In the genomic region with DNA sequence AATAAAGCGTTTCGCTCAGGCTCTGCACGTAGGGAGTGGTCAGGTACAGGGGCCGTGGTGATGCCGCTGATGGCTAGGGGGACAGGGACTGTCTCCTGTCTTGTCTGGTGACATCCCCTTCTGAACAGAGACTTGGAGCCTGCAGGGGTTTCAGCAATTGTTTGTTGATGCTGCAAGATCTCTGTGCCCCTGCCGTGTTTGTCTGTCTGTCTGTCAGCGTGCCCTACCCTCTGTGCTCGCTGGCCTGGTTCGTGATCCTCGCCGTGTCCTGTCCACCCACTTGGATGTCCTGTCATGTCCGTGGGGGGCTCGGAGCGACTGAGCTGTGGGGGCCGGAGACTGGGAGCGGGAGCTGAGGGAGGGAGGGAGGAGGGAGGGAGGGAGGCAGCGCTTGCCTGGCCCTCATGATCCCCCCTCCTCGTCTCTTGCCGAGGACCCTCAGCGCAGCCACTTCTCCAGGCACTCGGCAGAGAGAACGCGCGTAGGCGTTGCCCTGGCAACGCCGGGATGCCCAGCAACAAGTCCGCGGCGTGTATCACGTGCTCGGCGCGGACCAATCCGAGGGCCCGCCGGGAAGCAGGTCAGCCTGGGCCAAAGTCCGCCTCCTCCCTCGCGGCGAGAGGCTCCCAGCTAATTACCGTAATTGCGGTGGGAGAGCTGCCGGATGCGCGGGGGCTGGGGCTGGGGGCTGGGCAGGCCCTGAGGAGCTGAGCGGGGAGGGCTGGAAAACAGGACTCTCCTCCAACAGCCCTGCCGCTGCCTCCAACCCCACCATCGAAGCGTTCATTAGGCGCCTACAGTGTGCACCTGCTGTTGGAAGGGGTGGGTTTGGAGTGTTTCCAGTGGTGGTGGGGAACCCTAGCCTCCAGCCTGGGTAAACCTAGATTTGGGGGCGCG, we compare ENCODE assay signal across 8 cellular contexts. TPM values are rescaled to one million over a fixed set of nuclear protein-coding genes. Genes with fewer than 3 reads are reported as not detected.
DNase-seq lines count a peak whose midpoint lies in the region; ATAC-seq and TF ChIP-seq lines count a peak whose summit lies in the region.

No MANE protein-coding gene starts in this region.

- no peak overlapping the region for H3K9ac ChIP-seq in liver (ENCODE audit: low read depth in 1 of 2, low read length in 2 of 2)

- H3K9me3 ChIP-seq in ectodermal cell (ENCODE audit: control insufficient read depth, low read length) (no peaks in the 10 kb centered on the region), liver (ENCODE audit: control insufficient read depth in 4 of 4, low read length in 3 of 4) (no peaks in the 10 kb centered on the region)

- H3K36me3 ChIP-seq in ectodermal cell (ENCODE audit: control insufficient read depth, insufficient read depth, low read length) (no peaks in the 10 kb centered on the region), liver (ENCODE audit: control insufficient read depth in 4 of 4, insufficient read depth in 3 of 4, low read depth in 1 of 4, low read length in 3 of 4) (no peaks in the 10 kb centered on the region)

- H3K27me3 Mint-ChIP-seq in activated CD8-positive, alpha-beta T cell treated with anti-CD3 and anti-CD28 coated beads, Interleukin-2, amount 10 ng/mL, durations not matched to agents 7 days and 5 days (ENCODE audit: low read depth): peaks cover 18% of the 10 kb centered on the region

- no peaks in the 10 kb centered on the region for H3K9me3 Mint-ChIP-seq in activated CD8-positive, alpha-beta T cell treated with anti-CD3 and anti-CD28 coated beads, Interleukin-2, amount 10 ng/mL, durations not matched to agents 7 days and 5 days (ENCODE audit: insufficient read depth)

- H3K27me3 ChIP-seq in ectodermal cell (ENCODE audit: control insufficient read depth, insufficient read depth, low read length, poor library complexity, severe bottlenecking) (peaks cover 22% of the 10 kb centered on the region), liver (ENCODE audit: control insufficient read depth in 4 of 4, insufficient read depth in 4 of 4, low read length in 3 of 4) (no peaks in the 10 kb centered on the region)

- peak; percentile 63 for ATAC-seq in HG03439 (IDR thresholded peaks at IDR 0.05; ENCODE audit: unreplicated experiment)
- ATAC-seq in activated CD8-positive, alpha-beta T cell treated with anti-CD3 and anti-CD28 coated beads, Interleukin-2, amount 10 ng/mL, durations not matched to agents 7 days and 5 days: peak; percentile 89
- no peak for ATAC-seq in GM21360 (IDR thresholded peaks at IDR 0.05; ENCODE audit: unreplicated experiment)

- no peak for TF ChIP-seq CTCF in liver (IDR thresholded peaks at IDR 0.05; ENCODE audit: low read depth, low read length, missing input control)

- peaks cover 8% of the 10 kb centered on the region for H3K4me1 Mint-ChIP-seq in activated CD8-positive, alpha-beta T cell treated with anti-CD3 and anti-CD28 coated beads, Interleukin-2, amount 10 ng/mL, durations not matched to agents 7 days and 5 days (ENCODE audit: low read depth)

- CTCF ChIA-PET in activated CD8-positive, alpha-beta T cell treated with anti-CD3 and anti-CD28 coated beads, Interleukin-2, amount 10 ng/mL, durations not matched to agents 7 days and 5 days (lab: Charles Lee): no interaction called here

- H3K27ac ChIP-seq in ectodermal cell (ENCODE audit: insufficient read depth, low read depth, low read length, poor library complexity, severe bottlenecking) (no peak overlapping the region), liver (ENCODE audit: low read depth in 1 of 2, low read length in 2 of 2) (no peak overlapping the region)

- peak; percentile 96 for DNase-seq in DMS53 (lab: John Stamatoyannopoulos, UW)
- DNase-seq in NCI-H774 (lab: John Stamatoyannopoulos, UW): peak; percentile 93
- DNase-seq in activated CD8-positive, alpha-beta T cell treated with anti-CD3 and anti-CD28 coated beads, Interleukin-2, amount 10 ng/mL, durations not matched to agents 7 days and 5 days: peak; percentile 67
- peak; percentile 3 for DNase-seq in stimulated activated CD4-positive, alpha-beta T cell treated with anti-CD3 and anti-CD28 coated beads, Interleukin-2, amount 100 ng/mL, for 4 hours (ENCODE audit: low read depth)

- H3K36me3 Mint-ChIP-seq in activated CD8-positive, alpha-beta T cell treated with anti-CD3 and anti-CD28 coated beads, Interleukin-2, amount 10 ng/mL, durations not matched to agents 7 days and 5 days (ENCODE audit: low read depth): no peaks in the 10 kb centered on the region

- WGBS in ectodermal cell, 2 experiments: 5 to 6% methylated on average over 53 of the region's 53 CpGs
- WGBS in liver: 2% methylated on average over 53 of the region's 53 CpGs

- H3K4me1 ChIP-seq in ectodermal cell (ENCODE audit: control insufficient read depth, insufficient read depth, low read length): peaks cover 6% of the 10 kb centered on the region
- peaks cover 4 to 11% (median 6%) of the 10 kb centered on the region in 4 donors for H3K4me1 ChIP-seq in liver (ENCODE audit: control insufficient read depth in 4 of 4, insufficient read depth in 4 of 4, low read length in 3 of 4)

- TF ChIP-seq RAD21 in liver (IDR thresholded peaks at IDR 0.05): no peak

- H3K4me3 ChIP-seq in ectodermal cell (ENCODE audit: insufficient read depth, low read depth, low read length) (peak overlapping the region; percentile 40), liver (ENCODE audit: low read depth in 1 of 3, low read length in 3 of 3) (peak overlapping the region in 2 of 3 donors; percentile 40 to 50)

- no peak overlapping the region for H3K27ac Mint-ChIP-seq in activated CD8-positive, alpha-beta T cell treated with anti-CD3 and anti-CD28 coated beads, Interleukin-2, amount 10 ng/mL, durations not matched to agents 7 days and 5 days

- POLR2A ChIA-PET in activated CD8-positive, alpha-beta T cell treated with anti-CD3 and anti-CD28 coated beads, Interleukin-2, amount 10 ng/mL, durations not matched to agents 7 days and 5 days (lab: Charles Lee): no interaction called here

- H3K4me3 Mint-ChIP-seq in activated CD8-positive, alpha-beta T cell treated with anti-CD3 and anti-CD28 coated beads, Interleukin-2, amount 10 ng/mL, durations not matched to agents 7 days and 5 days: peak overlapping the region; percentile 64

TF ChIP-seq in liver, 16 proteins besides CTCF, POLR2A, EP300 and RAD21 (continues in another document):
- TF ChIP-seq HNF4A (conservative IDR thresholded peaks at IDR 0.05): peak; percentile 81 to 86
- TF ChIP-seq, protein P1, sequence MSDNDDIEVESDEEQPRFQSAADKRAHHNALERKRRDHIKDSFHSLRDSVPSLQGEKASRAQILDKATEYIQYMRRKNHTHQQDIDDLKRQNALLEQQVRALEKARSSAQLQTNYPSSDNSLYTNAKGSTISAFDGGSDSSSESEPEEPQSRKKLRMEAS (IDR thresholded peaks at IDR 0.05): no peak
- TF ChIP-seq TAF1 (conservative IDR thresholded peaks at IDR 0.05): no peak
- TF ChIP-seq, protein P2, sequence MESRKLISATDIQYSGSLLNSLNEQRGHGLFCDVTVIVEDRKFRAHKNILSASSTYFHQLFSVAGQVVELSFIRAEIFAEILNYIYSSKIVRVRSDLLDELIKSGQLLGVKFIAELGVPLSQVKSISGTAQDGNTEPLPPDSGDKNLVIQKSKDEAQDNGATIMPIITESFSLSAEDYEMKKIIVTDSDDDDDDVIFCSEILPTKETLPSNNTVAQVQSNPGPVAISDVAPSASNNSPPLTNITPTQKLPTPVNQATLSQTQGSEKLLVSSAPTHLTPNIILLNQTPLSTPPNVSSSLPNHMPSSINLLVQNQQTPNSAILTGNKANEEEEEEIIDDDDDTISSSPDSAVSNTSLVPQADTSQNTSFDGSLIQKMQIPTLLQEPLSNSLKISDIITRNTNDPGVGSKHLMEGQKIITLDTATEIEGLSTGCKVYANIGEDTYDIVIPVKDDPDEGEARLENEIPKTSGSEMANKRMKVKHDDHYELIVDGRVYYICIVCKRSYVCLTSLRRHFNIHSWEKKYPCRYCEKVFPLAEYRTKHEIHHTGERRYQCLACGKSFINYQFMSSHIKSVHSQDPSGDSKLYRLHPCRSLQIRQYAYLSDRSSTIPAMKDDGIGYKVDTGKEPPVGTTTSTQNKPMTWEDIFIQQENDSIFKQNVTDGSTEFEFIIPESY (IDR thresholded peaks at IDR 0.05): no peak
- no peak for TF ChIP-seq YY1 (IDR thresholded peaks at IDR 0.05)
- no peak for TF ChIP-seq JUND (IDR thresholded peaks at IDR 0.05)
- TF ChIP-seq NR2F2 (IDR thresholded peaks at IDR 0.05): no peak
- peak; percentile 81 for TF ChIP-seq HNF4G (IDR thresholded peaks at IDR 0.05)

RNA-seq across cellular contexts. Expression of a gene that starts 31.9 kb away (rescaled TPM):
- 10 to 100 TPM; 12.3 to 12.7 TPM for total RNA-seq in activated CD8-positive, alpha-beta T cell treated with anti-CD3 and anti-CD28 coated beads, Interleukin-2, amount 10 ng/mL, durations not matched to agents 7 days and 5 days
- 11.1 TPM for polyA plus RNA-seq in ectodermal cell (2013, experiment 1 of 4)
- 11.6 TPM for polyA plus RNA-seq in ectodermal cell (2013, experiment 2 of 4)
- 8.2 TPM for polyA plus RNA-seq in ectodermal cell (2013, experiment 3 of 4)
- polyA plus RNA-seq in ectodermal cell (2013, experiment 4 of 4): 8.7 TPM
- total RNA-seq in liver: 10 to 100 TPM in 1 of 2 donors, 1 to 10 TPM in 1; 10.0 to 15.1 TPM
- polyA plus RNA-seq in liver: 1 to 10 TPM in 1 of 2 donors, under 1 TPM in 1; 0.25 to 4.9 TPM

RNA-seq across cellular contexts. Expression of a gene that starts 36.0 kb away (rescaled TPM):
- total RNA-seq in activated CD8-positive, alpha-beta T cell treated with anti-CD3 and anti-CD28 coated beads, Interleukin-2, amount 10 ng/mL, durations not matched to agents 7 days and 5 days: 100 to 1,000 TPM in 1 of 2 experiments, 10 to 100 TPM in 1; 99.2 to 103 TPM
- polyA plus RNA-seq in ectodermal cell (2013, experiment 1 of 4): 22.2 TPM
- polyA plus RNA-seq in ectodermal cell (2013, experiment 2 of 4): 20.5 TPM
- polyA plus RNA-seq in ectodermal cell (2013, experiment 3 of 4): 13.7 TPM
- 14.7 TPM for polyA plus RNA-seq in ectodermal cell (2013, experiment 4 of 4)
- 10 to 100 TPM; 27.3 to 74.5 TPM for total RNA-seq in liver
- 10 to 100 TPM; 20.5 to 53.4 TPM for polyA plus RNA-seq in liver

Comparison
In these comparisons a context has a peak if more than half of its experiments do, and no peak if none do; other contexts are left out.
1. DNase-seq: peak in every context shown above with its lines; median percentile 96 in DMS53; 93 in NCI-H774; 67 in activated CD8-positive, alpha-beta T cell treated with anti-CD3 and anti-CD28 coated beads, Interleukin-2, amount 10 ng/mL, durations not matched to agents 7 days and 5 days; 3 in stimulated activated CD4-positive, alpha-beta T cell treated with anti-CD3 and anti-CD28 coated beads, Interleukin-2, amount 100 ng/mL, for 4 hours.